In genomic region chr7:30348083-30348560, GRCh38 we compare ENCODE assay signal across 8 cellular contexts.
DNase-seq lines count a peak whose midpoint lies in the region; ATAC-seq and TF ChIP-seq lines count a peak whose summit lies in the region.

No MANE protein-coding gene starts in this region.

- TF ChIP-seq CTCF in epithelial cell of proximal tubule (conservative IDR thresholded peaks at IDR 0.05; ENCODE audit: low read depth, low read length) (no peak), smooth muscle cell (IDR thresholded peaks at IDR 0.05; ENCODE audit: borderline replicate concordance, insufficient read depth, poor library complexity, severe bottlenecking) (no peak)

- DNase-seq in KBM-7, result peak; percentile 77
- DNase-seq in activated CD4-positive, alpha-beta T cell treated with anti-CD3 and anti-CD28 coated beads for 1 hour, result peak; percentile 21
- peak; percentile 96 for DNase-seq in epithelial cell of proximal tubule (ENCODE audit: low read depth)
- no peak for DNase-seq in smooth muscle cell (lab: John Stamatoyannopoulos, UW; ENCODE audit: unreplicated experiment)
- DNase-seq in posterior cingulate gyrus, result no peak
- DNase-seq in NCI-H187 (lab: John Stamatoyannopoulos, UW), result no peak

- ATAC-seq in GM21825 (IDR thresholded peaks at IDR 0.05; ENCODE audit: unreplicated experiment), result peak; percentile 79

- H3K9ac ChIP-seq in smooth muscle cell (ENCODE audit: low read depth), result peak overlapping the region; percentile 63

- peak overlapping the region; percentile 68 for H3K4me2 ChIP-seq in smooth muscle cell

- no peaks in the 10 kb centered on the region for H4K20me1 ChIP-seq in smooth muscle cell (ENCODE audit: low read depth)

- H3K27me3 ChIP-seq in smooth muscle cell (ENCODE audit: low read depth), result no peaks in the 10 kb centered on the region

- H3K4me1 ChIP-seq in smooth muscle cell (ENCODE audit: low read depth), result peaks cover 27% of the 10 kb centered on the region

- peak overlapping the region; percentile 88 for H3K27ac ChIP-seq in smooth muscle cell (ENCODE audit: low read depth)

- H3K4me3 ChIP-seq in GM08714 (ENCODE audit: low read length) (peak overlapping the region; percentile 41; the same call in 1 of the 2 replicates), epithelial cell of proximal tubule (ENCODE audit: low read depth, low read length) (peak overlapping the region; percentile 1), smooth muscle cell (no peak overlapping the region)

- H3F3A ChIP-seq in smooth muscle cell (ENCODE audit: low read depth), result peaks cover 4% of the 10 kb centered on the region

- 9% methylated on average over 2 of the region's 2 CpGs for WGBS in smooth muscle cell (ENCODE audit: low lambda C conversion rate)

- no peaks in the 10 kb centered on the region for H3K36me3 ChIP-seq in smooth muscle cell (ENCODE audit: low read depth)

- intact Hi-C loops in posterior cingulate gyrus (cut with DNase I), result no loop called here

- peaks cover 29% of the 10 kb centered on the region for H3K79me2 ChIP-seq in smooth muscle cell (ENCODE audit: low read depth)

- in situ Hi-C loops in KBM-7 (cut with MboI; ENCODE audit: low pct_unique_long_range_greater_than_20kb, low sequenced_read_pairs), result no loop called here

- H3K9me3 ChIP-seq in smooth muscle cell (replicated peaks; ENCODE audit: low read depth), result no peaks in the 10 kb centered on the region

- no peak overlapping the region for H2AFZ ChIP-seq in smooth muscle cell (ENCODE audit: low read depth)

Comparison
In these comparisons a context has a peak if more than half of its experiments do, and no peak if none do; other contexts are left out.
1. DNase-seq: peak in KBM-7 (single experiment), activated CD4-positive, alpha-beta T cell treated with anti-CD3 and anti-CD28 coated beads for 1 hour (single experiment) and epithelial cell of proximal tubule (single experiment); none in smooth muscle cell (single experiment), posterior cingulate gyrus (0 of 10) and NCI-H187 (0 of 2).